Comparison of ENCODE assay signal across 8 cellular contexts in the genomic region with DNA sequence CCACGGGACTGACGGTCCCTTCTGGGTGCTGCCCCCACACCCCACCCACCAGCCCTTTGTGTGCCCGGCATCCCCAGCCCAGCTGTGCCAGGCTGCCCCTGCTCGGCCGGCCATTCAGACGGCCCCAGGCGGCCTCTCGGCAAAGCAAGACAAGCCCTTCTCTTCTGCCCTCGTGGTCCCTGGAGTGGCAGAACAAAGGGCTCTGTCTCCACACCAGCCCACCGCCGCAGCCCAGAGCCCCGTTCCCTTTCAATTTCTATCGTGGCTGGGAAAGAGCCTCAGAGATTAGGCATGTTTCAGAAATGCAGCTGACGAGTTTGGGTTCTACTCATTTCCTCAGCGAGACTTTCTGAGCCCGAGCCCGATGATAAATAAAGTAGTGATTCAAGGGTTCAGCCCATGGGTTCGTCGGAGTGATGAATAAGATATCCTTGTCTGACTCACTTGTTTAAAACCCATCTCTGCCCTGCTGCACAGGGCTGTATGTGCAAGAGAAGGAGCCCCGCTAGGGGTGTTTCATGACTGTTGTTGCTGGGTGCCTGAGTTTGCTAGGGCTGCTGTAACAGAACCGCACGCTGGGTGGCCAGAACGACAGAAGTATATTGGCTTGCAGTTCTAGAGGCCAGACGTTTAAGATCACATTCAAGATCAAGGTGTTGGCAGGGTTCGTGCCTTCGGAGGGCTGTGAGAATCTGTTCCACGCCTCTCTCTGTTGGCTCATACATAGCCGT. TPM values are rescaled to one million over a fixed set of nuclear protein-coding genes. Genes with fewer than 3 reads are reported as not detected.
DNase-seq lines count a peak whose midpoint lies in the region; ATAC-seq, FAIRE-seq and TF ChIP-seq lines count a peak whose summit lies in the region.

No MANE protein-coding gene starts in this region.

- in situ Hi-C loops in G401 (cut with HindIII; ENCODE audit: low sequenced_read_pairs) = no loop called here

- peak overlapping the region; percentile 78 for H3K4me3 Mint-ChIP-seq in astrocyte (ENCODE audit: unreplicated experiment)

- DNase-seq in G401 (ENCODE audit: low spot score) (peak; percentile 64), T-helper 22 cell (ENCODE audit: low read depth) (peak; percentile 54), astrocyte (ENCODE audit: low read depth) (peak; percentile 98), hippocampal formation (lab: John Stamatoyannopoulos, UW) (peak; percentile 84), NCI-H1436 (lab: John Stamatoyannopoulos, UW) (no peak)

- peak overlapping the region; percentile 96 for H3K27ac Mint-ChIP-seq in astrocyte (ENCODE audit: unreplicated experiment)

- H3K36me3 ChIP-seq in astrocyte (ENCODE audit: insufficient read depth, low read length) (peaks cover 7% of the 10 kb centered on the region), skeletal muscle satellite cell (ENCODE audit: insufficient read depth, low read length) (peaks cover 5% of the 10 kb centered on the region)

- peaks cover 9% of the 10 kb centered on the region for H3K36me3 Mint-ChIP-seq in astrocyte (ENCODE audit: low read depth, unreplicated experiment)

- peak overlapping the region; percentile 9 for H2AFZ ChIP-seq in astrocyte (ENCODE audit: low read depth, low read length)

- no peaks in the 10 kb centered on the region for H3K27me3 Mint-ChIP-seq in astrocyte (ENCODE audit: low read depth, unreplicated experiment)

- H3K9ac ChIP-seq in astrocyte (ENCODE audit: low read length) (peak overlapping the region; percentile 98), skeletal muscle satellite cell (ENCODE audit: low read depth, low read length) (peak overlapping the region; percentile 90)

- peaks cover 35% of the 10 kb centered on the region for H3K4me1 ChIP-seq in astrocyte (ENCODE audit: insufficient read depth, low read length)
- H3K4me1 ChIP-seq in skeletal muscle satellite cell (ENCODE audit: control insufficient read depth, insufficient read depth, low read length) = peaks cover 38% of the 10 kb centered on the region

- ATAC-seq in HG02981 (IDR thresholded peaks at IDR 0.05; ENCODE audit: unreplicated experiment) = peak; percentile 29
- ATAC-seq in GM21526 (IDR thresholded peaks at IDR 0.05; ENCODE audit: low FRiP score, unreplicated experiment) = no peak

- H3K4me2 ChIP-seq in astrocyte (ENCODE audit: low read length) = peak overlapping the region; percentile 94
- H3K4me2 ChIP-seq in skeletal muscle satellite cell (ENCODE audit: low read length) = peak overlapping the region; percentile 90

- H4K20me1 ChIP-seq in astrocyte (ENCODE audit: insufficient read depth, low read length) = peaks cover 63% of the 10 kb centered on the region

- peak overlapping the region; percentile 99 for H3K27ac ChIP-seq in astrocyte (ENCODE audit: low read depth, low read length)

- peak overlapping the region; percentile 63 for H3K4me3 ChIP-seq in astrocyte (ENCODE audit: insufficient read depth, low read depth, low read length)
- H3K4me3 ChIP-seq in skeletal muscle satellite cell (ENCODE audit: low read length) = peak overlapping the region; percentile 68

- peaks cover 89% of the 10 kb centered on the region for H3K79me2 ChIP-seq in astrocyte (ENCODE audit: insufficient read depth, low read length)

- peak; percentile 91 for FAIRE-seq in astrocyte (lab: Jason Lieb, UNC)

- peaks cover 36% of the 10 kb centered on the region for H3K4me1 Mint-ChIP-seq in astrocyte (ENCODE audit: low read depth, unreplicated experiment)

- H3K9me3 ChIP-seq in astrocyte (ENCODE audit: insufficient read depth, low read depth, low read length) (no peaks in the 10 kb centered on the region), skeletal muscle satellite cell (replicated peaks; ENCODE audit: low read length) (no peaks in the 10 kb centered on the region)

- no peaks in the 10 kb centered on the region for H3K9me3 Mint-ChIP-seq in astrocyte (ENCODE audit: unreplicated experiment)

- peak; percentile 88 for TF ChIP-seq CTCF in astrocyte (IDR thresholded peaks at IDR 0.05; ENCODE audit: insufficient read depth, low read depth, low read length)

- no peaks in the 10 kb centered on the region for H3K27me3 ChIP-seq in astrocyte (ENCODE audit: insufficient read depth, low read length)
- H3K27me3 ChIP-seq in skeletal muscle satellite cell (ENCODE audit: control insufficient read depth, insufficient read depth, low read length) = no peaks in the 10 kb centered on the region

RNA-seq across cellular contexts. Expression of gene MYO9B, which starts 4.3 kb away (rescaled TPM):
- 22.0 and 24.4 TPM in 2 replicates for total RNA-seq in G401 (2014; rRNA removed; shearing (Covaris generic))
- total RNA-seq in astrocyte = 117 and 123 TPM in 2 replicates
- 74.3 and 77.1 TPM in 2 replicates for total RNA-seq in skeletal muscle satellite cell (2012; rRNA removed)

RNA-seq across cellular contexts. Expression of gene HAUS8, which starts 4.6 kb away (rescaled TPM):
- 8.9 and 16.1 TPM in 2 replicates for total RNA-seq in G401 (2014; rRNA removed; shearing (Covaris generic))
- 5.6 and 7.6 TPM in 2 replicates for total RNA-seq in astrocyte
- total RNA-seq in skeletal muscle satellite cell (2012; rRNA removed) = 3.1 and 3.5 TPM in 2 replicates

RNA-seq across cellular contexts. Expression of gene CPAMD8, which starts 53.3 kb away (rescaled TPM):
- 7.8 and 19.8 TPM in 2 replicates for total RNA-seq in G401 (2014; rRNA removed; shearing (Covaris generic))
- total RNA-seq in astrocyte = 1.4 and 1.9 TPM in 2 replicates
- total RNA-seq in skeletal muscle satellite cell (2012; rRNA removed) = 0.51 and 0.66 TPM in 2 replicates
